31 cellular contexts compared by ENCODE assay signal in the genomic region with DNA sequence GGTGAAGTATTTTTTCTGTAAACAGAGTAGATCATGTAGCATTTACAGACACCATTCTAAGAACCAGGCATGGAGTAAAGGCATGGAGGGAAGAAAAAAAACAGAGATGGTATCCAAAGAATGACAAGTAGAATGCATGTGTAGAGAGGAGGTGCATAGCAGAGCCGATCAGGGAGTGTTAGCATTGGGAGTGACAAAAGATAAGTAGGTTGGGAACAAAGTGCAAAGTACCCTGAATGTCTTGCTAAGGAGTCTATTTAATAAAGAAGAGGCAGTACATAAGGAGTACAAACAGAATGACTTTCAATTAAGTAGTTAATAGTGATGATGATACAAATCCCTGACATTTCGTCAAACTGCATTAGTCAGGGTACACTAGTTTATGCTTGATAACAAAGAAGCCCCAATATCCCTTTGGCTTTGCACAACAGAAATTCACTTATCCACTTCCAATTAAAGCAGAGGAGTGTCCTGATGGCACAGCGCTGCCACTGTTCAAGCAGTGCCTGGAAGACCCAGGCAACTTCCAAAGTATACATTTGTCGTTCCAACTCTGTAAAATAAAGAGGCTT.
"Had no signal": no experiment of that assay in that cellular context is flagged by ENCODE, and none has a peak within 500 bp of the region (broad histone marks: within the 10 kb centered on the region; RNA-seq: fewer than 3 reads in every experiment).

No MANE protein-coding gene starts in this region.

- H3K27me3 ChIP-seq: pancreas, sigmoid colon, tibial nerve, upper lobe of right lung had no signal

- H3K4me1 Mint-ChIP-seq: immature natural killer cell; naive thymus-derived CD8-positive, alpha-beta T cell; neural crest cell; stimulated activated memory B cell treated with anti-CD40 and anti-IgM and Interleukin-4, amounts not matched to agents 10 μg/mL and 1 μg/mL and 100 μg/mL, for 72 hours; stimulated activated naive CD8-positive, alpha-beta T cell treated with anti-CD3 and anti-CD28 coated beads, Interleukin-15, amount 100 ng/mL, for 72 hours had no signal

- H3K9me3 ChIP-seq: pancreas, prostate gland, upper lobe of right lung had no signal

- H3K4me3 ChIP-seq: left ventricle myocardium inferior, lung, pancreas, prostate gland, sigmoid colon, smooth muscle cell, tibial nerve, upper lobe of right lung had no signal

- FAIRE-seq: islet of Langerhans, kidney, pancreas, urothelium cell line had no signal

- H3K27ac ChIP-seq: left ventricle myocardium inferior, pancreas, prostate gland, tibial nerve, upper lobe of right lung had no signal

- ATAC-seq: naive thymus-derived CD8-positive, alpha-beta T cell; pancreas; right cardiac atrium; stimulated activated memory B cell treated with anti-CD40 and anti-IgM and Interleukin-4, amounts not matched to agents 10 μg/mL and 1 μg/mL and 100 μg/mL, for 72 hours; stimulated activated naive CD8-positive, alpha-beta T cell treated with anti-CD3 and anti-CD28 coated beads, Interleukin-15, amount 100 ng/mL, for 72 hours; upper lobe of right lung had no signal

- H3K4me3 Mint-ChIP-seq: immature natural killer cell; mesothelial cell of epicardium; naive thymus-derived CD8-positive, alpha-beta T cell; nephron; neural crest cell; stimulated activated memory B cell treated with anti-CD40 and anti-IgM and Interleukin-4, amounts not matched to agents 10 μg/mL and 1 μg/mL and 100 μg/mL, for 72 hours; stimulated activated naive CD8-positive, alpha-beta T cell treated with anti-CD3 and anti-CD28 coated beads, Interleukin-15, amount 100 ng/mL, for 72 hours had no signal

- DNase-seq: head of caudate nucleus; hypothalamus; immature natural killer cell; kidney; left ventricle myocardium inferior; mesendoderm; naive thymus-derived CD8-positive, alpha-beta T cell; nucleus accumbens; pancreas; posterior cingulate gyrus; retina; right cardiac atrium; sigmoid colon; stimulated activated CD4-positive, alpha-beta T cell treated with anti-CD3 and anti-CD28 coated beads, Interleukin-1b, Interleukin-23, amount 100 ng/mL, for 48 hours; stimulated activated CD4-positive, alpha-beta T cell treated with anti-CD3 and anti-CD28 coated beads, Interleukin-2, amount 100 ng/mL, for 48 hours; stimulated activated CD4-positive, alpha-beta T cell treated with anti-CD3 and anti-CD28 coated beads, Interleukin-4, amount 100 ng/mL, for 4 hours; stimulated activated CD8-positive, alpha-beta memory T cell treated with anti-CD3 and anti-CD28 coated beads, Interleukin-4, amount 100 ng/mL, for 48 hours; stimulated activated naive CD4-positive, alpha-beta T cell treated with Interleukin-2 at 50 U/mL for 16 hours; stimulated activated naive CD8-positive, alpha-beta T cell treated with anti-CD3 and anti-CD28 coated beads, Interleukin-15, amount 100 ng/mL, for 72 hours; substantia nigra; upper lobe of right lung had no signal

- H3K27ac Mint-ChIP-seq: immature natural killer cell; mesothelial cell of epicardium; naive thymus-derived CD8-positive, alpha-beta T cell; nephron; stimulated activated memory B cell treated with anti-CD40 and anti-IgM and Interleukin-4, amounts not matched to agents 10 μg/mL and 1 μg/mL and 100 μg/mL, for 72 hours; stimulated activated naive CD8-positive, alpha-beta T cell treated with anti-CD3 and anti-CD28 coated beads, Interleukin-15, amount 100 ng/mL, for 72 hours had no signal

- H3K4me1 ChIP-seq: left ventricle myocardium inferior, prostate gland, tibial nerve, upper lobe of right lung had no signal

- H3K36me3 Mint-ChIP-seq: immature natural killer cell; mesothelial cell of epicardium; naive thymus-derived CD8-positive, alpha-beta T cell; stimulated activated memory B cell treated with anti-CD40 and anti-IgM and Interleukin-4, amounts not matched to agents 10 μg/mL and 1 μg/mL and 100 μg/mL, for 72 hours had no signal

- H3K36me3 ChIP-seq: left ventricle myocardium inferior, pancreas, prostate gland, sigmoid colon, tibial nerve, upper lobe of right lung had no signal
